23 cellular contexts compared by ENCODE assay signal in the genomic region with DNA sequence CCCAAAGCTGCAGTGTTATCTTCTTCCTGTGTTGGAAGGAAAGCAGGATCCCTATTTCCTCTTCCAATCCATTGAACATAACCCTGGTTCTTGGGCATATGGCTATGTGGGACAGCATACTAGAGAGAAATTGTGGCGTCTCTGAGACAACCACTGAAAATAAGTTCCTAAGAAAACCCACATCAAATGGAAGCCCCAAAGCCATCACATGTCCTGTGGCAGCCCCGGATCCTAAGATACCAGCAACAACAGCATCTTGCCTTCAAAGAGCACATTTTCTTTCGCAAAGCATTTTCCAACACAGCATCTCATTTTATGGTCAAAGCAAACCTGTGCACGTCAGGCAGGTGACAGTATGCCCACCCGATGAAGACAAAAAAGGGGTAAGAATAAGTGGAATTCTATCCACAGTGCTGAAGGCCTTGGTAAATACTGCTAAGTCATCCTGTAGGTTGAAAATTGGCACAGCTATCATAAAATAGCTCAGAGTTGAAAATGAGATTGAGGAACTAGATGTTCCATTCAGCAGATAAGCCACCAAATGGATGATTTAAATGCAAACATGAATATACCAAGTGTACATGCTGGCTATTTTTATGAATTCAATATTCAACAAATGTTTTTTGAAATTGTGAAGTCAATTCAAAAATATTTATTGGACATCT.
DNase-seq lines count a peak whose midpoint lies in the region; ATAC-seq lines count a peak whose summit lies in the region.
"Had no signal": no experiment of that assay in that cellular context is flagged by ENCODE, and none has a peak within 500 bp of the region (broad histone marks: within the 10 kb centered on the region; RNA-seq: fewer than 3 reads in every experiment).

No MANE protein-coding gene starts in this region.

- peak; percentile 62 for DNase-seq in NOMO-1 treated with DMSO at 0.1 percent for 48 hours (lab: John Stamatoyannopoulos, UW; ENCODE audit: unreplicated experiment)
- DNase-seq in NOMO-1 treated with dmso at 0.1 percent for 144 hours (lab: John Stamatoyannopoulos, UW; ENCODE audit: unreplicated experiment), result no peak
- peak; percentile 85 for DNase-seq in Jurkat, Clone E6-1 (ENCODE audit: low read depth, low spot score)
- no peak for DNase-seq in T-helper 17 cell
- DNase-seq in naive thymus-derived CD4-positive, alpha-beta T cell, result peak in 5 of 9 donors; percentile 12 to 44 (median 30)
- no peak for DNase-seq in NCI-H1105 treated with DMSO at 0.1 percent for 48 hours (lab: John Stamatoyannopoulos, UW)
- DNase-seq in dermis blood vessel endothelial cell, result no peak
- DNase-seq in GM19240 (ENCODE audit: insufficient read length, low spot score), result no peak
- DNase-seq: 8988T; activated CD4-positive, alpha-beta T cell treated with anti-CD3 and anti-CD28 coated beads, Interleukin-2, amount 50 U/mL, for 1 hour; activated CD8-positive, alpha-beta memory T cell treated with anti-CD3 and anti-CD28 coated beads, Interleukin-2, amount 50 U/mL, for 48 hours; AML-193; brain microvascular endothelial cell; EL; glutamatergic neuron; mammary epithelial cell; NCI-H1436; NCI-H526; psoas muscle; Right ventricle myocardium superior; SW 1271 had no signal

- H3K27ac ChIP-seq in naive thymus-derived CD4-positive, alpha-beta T cell (ENCODE audit: low read depth, low read length), result no peak overlapping the region
- H3K27ac ChIP-seq: brain microvascular endothelial cell, neutrophil, psoas muscle, thoracic aorta had no signal

- intact Hi-C loops in naive thymus-derived CD4-positive, alpha-beta T cell (cut with micrococcal nuclease), result loop anchor here in 1 of 2 donors (2.0 kb wide), 1 partner anchor 302 kb away; no protein-coding TSS in a partner anchor

- no peaks in the 10 kb centered on the region for H3K27me3 ChIP-seq in naive thymus-derived CD4-positive, alpha-beta T cell (ENCODE audit: control insufficient read depth in 2 of 2, insufficient read depth in 2 of 2, low read length in 2 of 2)
- H3K27me3 ChIP-seq: brain microvascular endothelial cell, neutrophil had no signal

- CTCF ChIA-PET in naive thymus-derived CD4-positive, alpha-beta T cell (lab: Charles Lee), result no interaction called here

- POLR2A ChIA-PET in naive thymus-derived CD4-positive, alpha-beta T cell (lab: Charles Lee), result interaction anchor here (0.6 kb wide), 1 partner anchor 603 kb away, joined by 5 read pairs; no protein-coding TSS in a partner anchor

- no peak overlapping the region for H3K27ac Mint-ChIP-seq in T-helper 17 cell
- peak overlapping the region in 1 of 9 donors; percentile 59 for H3K27ac Mint-ChIP-seq in naive thymus-derived CD4-positive, alpha-beta T cell

- no peak overlapping the region for H3K4me3 Mint-ChIP-seq in T-helper 17 cell
- peak overlapping the region in 1 of 10 donors; percentile 13 for H3K4me3 Mint-ChIP-seq in naive thymus-derived CD4-positive, alpha-beta T cell

- H3K9me3 ChIP-seq in T-helper 17 cell (ENCODE audit: control insufficient read depth, low read length, poor library complexity, severe bottlenecking), result no peaks in the 10 kb centered on the region
- H3K9me3 ChIP-seq in naive thymus-derived CD4-positive, alpha-beta T cell (ENCODE audit: control insufficient read depth in 2 of 3, low read length in 3 of 3), result no peaks in the 10 kb centered on the region
- H3K9me3 ChIP-seq: neutrophil, psoas muscle, thoracic aorta had no signal

- H3K4me3 ChIP-seq in Jurkat, Clone E6-1 (ENCODE audit: low read length), result no peak overlapping the region
- H3K4me3 ChIP-seq in naive thymus-derived CD4-positive, alpha-beta T cell (ENCODE audit: low read length), result no peak overlapping the region
- H3K4me3 ChIP-seq: psoas muscle, thoracic aorta had no signal

- peak; percentile 77 for ATAC-seq in T-helper 17 cell
- ATAC-seq in naive thymus-derived CD4-positive, alpha-beta T cell, result peak; percentile 37
- ATAC-seq: psoas muscle had no signal

- peaks cover 14% of the 10 kb centered on the region for H3K4me1 Mint-ChIP-seq in T-helper 17 cell
- H3K4me1 Mint-ChIP-seq in naive thymus-derived CD4-positive, alpha-beta T cell, result peaks cover 0 to 22% (median 10%) of the 10 kb centered on the region in 7 donors

- no peaks in the 10 kb centered on the region for H3K36me3 ChIP-seq in naive thymus-derived CD4-positive, alpha-beta T cell (ENCODE audit: control insufficient read depth in 2 of 3, insufficient read depth in 3 of 3, low read length in 3 of 3)
- H3K36me3 ChIP-seq: brain microvascular endothelial cell, neutrophil, thoracic aorta had no signal

- H3K27me3 Mint-ChIP-seq in T-helper 17 cell, result peaks cover 18% of the 10 kb centered on the region
- H3K27me3 Mint-ChIP-seq in naive thymus-derived CD4-positive, alpha-beta T cell, result peaks cover 5 to 37% (median 16%) of the 10 kb centered on the region in 5 donors

- H3K4me1 ChIP-seq in naive thymus-derived CD4-positive, alpha-beta T cell (ENCODE audit: control insufficient read depth in 2 of 2, insufficient read depth in 2 of 2, low read length in 2 of 2), result no peaks in the 10 kb centered on the region
- H3K4me1 ChIP-seq: psoas muscle had no signal

- no peaks in the 10 kb centered on the region for H3K36me3 Mint-ChIP-seq in T-helper 17 cell (ENCODE audit: low read depth)
- peaks cover 0 to 1% (median 0%) of the 10 kb centered on the region in 5 donors for H3K36me3 Mint-ChIP-seq in naive thymus-derived CD4-positive, alpha-beta T cell

- H3K9me3 Mint-ChIP-seq in naive thymus-derived CD4-positive, alpha-beta T cell, result peaks cover 0 to 5% (median 0%) of the 10 kb centered on the region in 11 donors

Comparison
In these comparisons a context has a peak if more than half of its experiments do, and no peak if none do; other contexts are left out.
1. DNase-seq: peak in NOMO-1 treated with DMSO at 0.1 percent for 48 hours (single experiment), Jurkat, Clone E6-1 (single experiment) and naive thymus-derived CD4-positive, alpha-beta T cell (5 of 9); none in NOMO-1 treated with dmso at 0.1 percent for 144 hours (single experiment), T-helper 17 cell (0 of 3), NCI-H1105 treated with DMSO at 0.1 percent for 48 hours (single experiment), dermis blood vessel endothelial cell (single experiment) and GM19240 (single experiment).